Comparison of ENCODE assay signal across 8 cellular contexts in the genomic region with DNA sequence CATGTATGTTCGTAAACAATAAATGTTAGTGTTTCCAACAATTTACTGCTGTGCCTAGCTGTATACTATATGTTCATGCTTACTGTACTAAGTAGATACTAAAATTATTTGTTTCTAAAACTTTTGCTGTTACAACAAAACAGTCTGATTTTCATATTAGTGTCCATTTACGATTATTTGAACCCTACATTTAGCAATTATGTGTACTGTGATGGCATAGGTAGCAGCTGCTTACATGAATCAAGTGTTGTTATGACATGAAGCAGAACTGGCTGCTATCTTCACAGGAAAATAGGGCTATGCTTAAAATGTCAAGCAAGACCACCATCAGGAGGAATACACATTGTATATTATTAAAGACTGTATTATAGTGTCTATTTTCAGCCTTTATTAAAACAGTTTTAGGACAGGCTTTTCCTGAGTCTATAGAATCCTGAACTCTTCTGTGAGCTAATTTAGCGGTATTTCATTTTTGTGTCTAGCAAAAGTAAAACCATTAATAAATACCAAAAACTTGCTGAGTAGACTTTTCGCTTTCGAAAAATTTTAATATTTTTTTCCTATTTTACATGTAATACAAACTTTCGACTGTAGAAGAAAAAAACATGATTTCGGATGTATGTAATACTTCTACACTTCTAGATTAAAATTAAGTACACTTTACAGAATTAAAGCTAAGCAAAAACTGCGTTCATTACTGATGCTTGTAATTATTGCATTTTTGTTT. TPM values are rescaled to one million over a fixed set of nuclear protein-coding genes. Genes with fewer than 3 reads are reported as not detected.
DNase-seq lines count a peak whose midpoint lies in the region; ATAC-seq and TF ChIP-seq lines count a peak whose summit lies in the region.

No MANE protein-coding gene starts in this region.

- H3K4me1 ChIP-seq in iPS-20b (ENCODE audit: insufficient read depth, low read length) = no peaks in the 10 kb centered on the region; the same call in 1 of the 2 replicates
- peaks cover 4 to 12% of the 10 kb centered on the region in 2 donors for H3K4me1 ChIP-seq in thoracic aorta (ENCODE audit: control insufficient read depth in 1 of 2, low read depth in 2 of 2)

- peak overlapping the region; percentile 81 for H3K4me3 ChIP-seq in iPS-20b (ENCODE audit: low read length)
- peak overlapping the region; percentile 87 for H3K4me3 ChIP-seq in thoracic aorta

- peak overlapping the region; percentile 97 for H3K27ac Mint-ChIP-seq in activated CD4-positive, alpha-beta T cell treated with anti-CD3 and anti-CD28 coated beads for 36 hours
- H3K27ac Mint-ChIP-seq in activated T-helper 17 cell treated with anti-CD3 and anti-CD28 coated beads, Interleukin-2, amount 50 U/mL, for 72 hours = peak overlapping the region; percentile 90

- no peak for TF ChIP-seq CTCF in thoracic aorta (IDR thresholded peaks at IDR 0.05)

- intact Hi-C loops in activated CD4-positive, alpha-beta T cell treated with anti-CD3 and anti-CD28 coated beads for 36 hours (cut with DNase I, micrococcal nuclease) = loop anchor here (1.0 to 10.0 kb wide), 10 partner anchors 9 to 1948 kb away; a partner anchor contains a TSS

- peaks cover 38% of the 10 kb centered on the region for H3K4me1 Mint-ChIP-seq in activated CD4-positive, alpha-beta T cell treated with anti-CD3 and anti-CD28 coated beads for 36 hours
- peaks cover 10% of the 10 kb centered on the region for H3K4me1 Mint-ChIP-seq in activated T-helper 17 cell treated with anti-CD3 and anti-CD28 coated beads, Interleukin-2, amount 50 U/mL, for 72 hours

- peak overlapping the region; percentile 85; the same call in 1 of the 2 replicates for H3K9ac ChIP-seq in iPS-20b (ENCODE audit: low read depth, low read length)

- H3K36me3 ChIP-seq in iPS-20b (ENCODE audit: insufficient read depth, low read depth, low read length) (peaks cover 11% of the 10 kb centered on the region; the same call in 1 of the 2 replicates), thoracic aorta (no peaks in the 10 kb centered on the region)

- H3K27me3 ChIP-seq in iPS-20b (ENCODE audit: insufficient read depth, low read length) (no peaks in the 10 kb centered on the region), thoracic aorta (replicated peaks; ENCODE audit: insufficient read depth) (no peaks in the 10 kb centered on the region)

- H3K9me3 Mint-ChIP-seq in activated CD4-positive, alpha-beta T cell treated with anti-CD3 and anti-CD28 coated beads for 36 hours (ENCODE audit: low read depth) = no peaks in the 10 kb centered on the region
- H3K9me3 Mint-ChIP-seq in activated T-helper 17 cell treated with anti-CD3 and anti-CD28 coated beads, Interleukin-2, amount 50 U/mL, for 72 hours = no peaks in the 10 kb centered on the region

- POLR2A ChIA-PET in activated CD4-positive, alpha-beta T cell treated with anti-CD3 and anti-CD28 coated beads for 36 hours (lab: Charles Lee) = interaction anchor here (2.2 to 2.5 kb wide), 2 partner anchors 8 to 99 kb away, joined by 11 to 16 read pairs; a partner anchor contains a TSS

- DNase-seq in activated CD4-positive, alpha-beta T cell treated with anti-CD3 and anti-CD28 coated beads for 36 hours = no peak
- no peak for DNase-seq in activated CD4-positive, alpha-beta T cell treated with anti-CD3 and anti-CD28 coated beads, Interleukin-2, amount 50 U/mL, for 1 hour
- DNase-seq in thoracic aorta (ENCODE audit: low spot score) (no peak), iPS-NIHi11 (ENCODE audit: low spot score) (no peak)
- no peak for DNase-seq in activated CD4-positive, CD25-positive, alpha-beta regulatory T cell (lab: John Stamatoyannopoulos, UW)

- H3K4me3 Mint-ChIP-seq in activated CD4-positive, alpha-beta T cell treated with anti-CD3 and anti-CD28 coated beads for 36 hours = peak overlapping the region; percentile 79
- H3K4me3 Mint-ChIP-seq in activated T-helper 17 cell treated with anti-CD3 and anti-CD28 coated beads, Interleukin-2, amount 50 U/mL, for 72 hours = peak overlapping the region; percentile 82

- H3K27ac ChIP-seq in iPS-20b (ENCODE audit: low read length) (no peak overlapping the region), thoracic aorta (peak overlapping the region; percentile 89 to 93)

- no peaks in the 10 kb centered on the region for H3K27me3 Mint-ChIP-seq in activated CD4-positive, alpha-beta T cell treated with anti-CD3 and anti-CD28 coated beads for 36 hours
- H3K27me3 Mint-ChIP-seq in activated T-helper 17 cell treated with anti-CD3 and anti-CD28 coated beads, Interleukin-2, amount 50 U/mL, for 72 hours = no peaks in the 10 kb centered on the region

- no peaks in the 10 kb centered on the region for H3K9me3 ChIP-seq in iPS-20b (ENCODE audit: insufficient read depth, low read depth, low read length)
- H3K9me3 ChIP-seq in thoracic aorta = no peaks in the 10 kb centered on the region

- CTCF ChIA-PET in activated CD4-positive, alpha-beta T cell treated with anti-CD3 and anti-CD28 coated beads for 36 hours (lab: Charles Lee) = interaction anchor here (0.5 to 4.8 kb wide), 10 partner anchors 9 to 1752 kb away, joined by 3 to 26 read pairs (median 4); a partner anchor contains a TSS

- no peak for ATAC-seq in activated CD4-positive, alpha-beta T cell treated with anti-CD3 and anti-CD28 coated beads for 36 hours
- ATAC-seq in activated T-helper 17 cell treated with anti-CD3 and anti-CD28 coated beads, Interleukin-2, amount 50 U/mL, for 72 hours (replicated peaks) = no peak
- no peak for ATAC-seq in thoracic aorta (ENCODE audit: insufficient number of reproducible peaks, low FRiP score, low read depth)
- no peak for ATAC-seq in GM19467 (IDR thresholded peaks at IDR 0.05; ENCODE audit: unreplicated experiment)

- H3K36me3 Mint-ChIP-seq in activated CD4-positive, alpha-beta T cell treated with anti-CD3 and anti-CD28 coated beads for 36 hours (ENCODE audit: low read depth) = peaks cover 31% of the 10 kb centered on the region
- peaks cover 32% of the 10 kb centered on the region for H3K36me3 Mint-ChIP-seq in activated T-helper 17 cell treated with anti-CD3 and anti-CD28 coated beads, Interleukin-2, amount 50 U/mL, for 72 hours (ENCODE audit: low read depth)

RNA-seq across cellular contexts. Expression of a gene that starts 1.1 kb away (rescaled TPM):
- total RNA-seq in activated CD4-positive, alpha-beta T cell treated with anti-CD3 and anti-CD28 coated beads for 36 hours = 10 to 100 TPM; 13.9 to 27.2 TPM
- 10 to 100 TPM; 22.0 to 23.8 TPM for total RNA-seq in activated T-helper 17 cell treated with anti-CD3 and anti-CD28 coated beads, Interleukin-2, amount 50 U/mL, for 72 hours
- total RNA-seq in thoracic aorta = 1 to 10 TPM; 2.0 to 9.0 TPM
